In the genomic region with DNA sequence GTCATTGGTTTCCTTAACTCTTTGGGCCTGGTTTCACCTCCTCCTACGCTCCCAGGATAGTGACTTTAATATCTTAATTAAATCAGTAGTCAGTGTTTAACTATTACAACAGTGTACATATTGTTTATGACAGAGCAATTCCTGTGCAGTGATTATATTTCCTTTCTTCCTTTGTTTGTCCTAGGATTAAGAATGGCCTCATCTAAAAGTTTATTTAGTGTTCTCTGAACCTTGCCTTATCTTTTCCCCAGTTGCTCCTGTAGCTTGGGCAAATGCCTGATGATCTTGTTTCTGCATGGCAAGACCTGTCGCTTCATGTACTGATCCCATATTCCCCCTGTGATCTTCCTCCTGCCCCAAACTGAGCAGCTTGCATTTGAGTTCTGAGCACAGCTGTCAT, we compare ENCODE assay signal across 24 cellular contexts.
DNase-seq lines count a peak whose midpoint lies in the region; FAIRE-seq and TF ChIP-seq lines count a peak whose summit lies in the region.
"Had no signal": no experiment of that assay in that cellular context is flagged by ENCODE, and none has a peak within 500 bp of the region (broad histone marks: within the 10 kb centered on the region; RNA-seq: fewer than 3 reads in every experiment).

No MANE protein-coding gene starts in this region.

- H3K27ac ChIP-seq in HEK293 (ENCODE audit: extremely low read depth, low read depth, low read length) = no peak overlapping the region
- H3K27ac ChIP-seq in stomach = no peak overlapping the region
- no peak overlapping the region for H3K27ac ChIP-seq in right atrium auricular region
- H3K27ac ChIP-seq: lower lobe of right lung, neutrophil, thoracic aorta had no signal

- peaks cover 3% of the 10 kb centered on the region for H3K4me1 Mint-ChIP-seq in T-helper 2 cell treated with Interferon-gamma antibody and Interleukin-4, amounts not matched to agents 5 μg/mL and 100 μg/mL, for 36 hours (ENCODE audit: low read depth)

- no peaks in the 10 kb centered on the region for H3K36me3 Mint-ChIP-seq in T-helper 2 cell treated with Interferon-gamma antibody and Interleukin-4, amounts not matched to agents 5 μg/mL and 100 μg/mL, for 36 hours (ENCODE audit: low read depth)

- H3K9me3 Mint-ChIP-seq in T-helper 2 cell treated with Interferon-gamma antibody and Interleukin-4, amounts not matched to agents 5 μg/mL and 100 μg/mL, for 36 hours = no peaks in the 10 kb centered on the region
- H3K9me3 Mint-ChIP-seq: activated CD4-positive, alpha-beta T cell treated with anti-CD3 and anti-CD28 coated beads, Interleukin-2, amount 10 ng/mL, durations not matched to agents 24 days and 14 days; central memory CD8-positive, alpha-beta T cell had no signal

- peaks cover 19% of the 10 kb centered on the region for H3K27me3 Mint-ChIP-seq in T-helper 2 cell treated with Interferon-gamma antibody and Interleukin-4, amounts not matched to agents 5 μg/mL and 100 μg/mL, for 36 hours (ENCODE audit: low read depth)

- H3K9me3 ChIP-seq in HEK293 (ENCODE audit: control insufficient read depth, insufficient read depth, low read depth, low read length) = no peaks in the 10 kb centered on the region
- H3K9me3 ChIP-seq in stomach = no peaks in the 10 kb centered on the region
- H3K9me3 ChIP-seq in right atrium auricular region = no peaks in the 10 kb centered on the region
- H3K9me3 ChIP-seq: lower lobe of right lung, neutrophil, thoracic aorta had no signal

- WGBS in stomach, 5 donors = 22 to 56% (median 43%) methylated on average over 2 of the region's 2 CpGs

- H3K4me3 ChIP-seq in HEK293 (ENCODE audit: low read depth, low read length) (no peak overlapping the region), bronchial epithelial cell (ENCODE audit: low read depth, low read length) (no peak overlapping the region), stomach (no peak overlapping the region), right atrium auricular region (no peak overlapping the region)
- H3K4me3 ChIP-seq: lower lobe of right lung, thoracic aorta had no signal

- H3K36me3 ChIP-seq in HEK293 (ENCODE audit: control insufficient read depth in 2 of 2, insufficient read depth in 1 of 2, low read length in 2 of 2) = no peaks in the 10 kb centered on the region
- H3K36me3 ChIP-seq in bronchial epithelial cell (ENCODE audit: control insufficient read depth, insufficient read depth, low read length) = no peaks in the 10 kb centered on the region
- H3K36me3 ChIP-seq in stomach = no peaks in the 10 kb centered on the region
- H3K36me3 ChIP-seq in right atrium auricular region = no peaks in the 10 kb centered on the region
- H3K36me3 ChIP-seq: lower lobe of right lung, neutrophil, thoracic aorta had no signal

- H3K27me3 ChIP-seq in bronchial epithelial cell (ENCODE audit: control insufficient read depth, insufficient read depth, low read length) (peaks cover 7% of the 10 kb centered on the region), stomach (peaks cover 0 to 24% (median 4%) of the 10 kb centered on the region in 3 donors), right atrium auricular region (no peaks in the 10 kb centered on the region)

- no peak overlapping the region for H3K27ac Mint-ChIP-seq in T-helper 2 cell treated with Interferon-gamma antibody and Interleukin-4, amounts not matched to agents 5 μg/mL and 100 μg/mL, for 36 hours
- H3K27ac Mint-ChIP-seq: activated CD4-positive, alpha-beta T cell treated with anti-CD3 and anti-CD28 coated beads, Interleukin-2, amount 10 ng/mL, durations not matched to agents 24 days and 14 days had no signal

- intact Hi-C loops in stomach (cut with DNase I; ENCODE audit: low total_unique reads) = no loop called here

- POLR2A ChIA-PET in HEK293 (lab: Yijun Ruan, JAX) = no interaction called here

- DNase-seq in NCI-H1694 treated with DMSO at 0.1 percent for 48 hours (lab: John Stamatoyannopoulos, UW) = peak; percentile 88
- peak; percentile 97 for DNase-seq in bronchial epithelial cell (ENCODE audit: low read depth)
- peak; percentile 0 for DNase-seq in stomach
- DNase-seq in activated gamma-delta T cell treated with Interleukin-2 at 50 U/mL for 16 hours = no peak
- DNase-seq in T-helper 2 cell treated with Interferon-gamma antibody and Interleukin-4, amounts not matched to agents 5 μg/mL and 100 μg/mL, for 36 hours (ENCODE audit: low spot score) = no peak
- no peak for DNase-seq in right atrium auricular region (ENCODE audit: low spot score)
- DNase-seq: activated CD4-positive, alpha-beta T cell treated with anti-CD3 and anti-CD28 coated beads, Interleukin-2, amount 10 ng/mL, durations not matched to agents 24 days and 14 days; activated naive CD4-positive, alpha-beta T cell treated with anti-CD3 and anti-CD28 coated beads, Interleukin-2, amount 50 U/mL, for 16 hours; aorta; DND-41; islet precursor cell; lower lobe of right lung; NCI-H1417 treated with DMSO at 0.1 percent for 48 hours; NK-92 treated with Interleukin-12 subunit alpha and Interleukin-12 subunit beta, amount 100 ng/mL, for 24 hours; stimulated activated CD4-positive, alpha-beta T cell treated with anti-CD3 and anti-CD28 coated beads, Interleukin-2, amount 100 ng/mL, for 48 hours; stimulated activated naive CD4-positive, alpha-beta T cell had no signal

- TF ChIP-seq CTCF in HEK293 (tag by site-specific recombination; IDR thresholded peaks at IDR 0.05) (no peak), bronchial epithelial cell (IDR thresholded peaks at IDR 0.05; ENCODE audit: insufficient read depth, low read length, severe bottlenecking) (no peak), stomach (IDR thresholded peaks at IDR 0.05) (no peak), right atrium auricular region (IDR thresholded peaks at IDR 0.05) (no peak)

- CTCF ChIA-PET in HEK293 (lab: Yijun Ruan, JAX) = interaction anchor here (0.5 to 0.9 kb wide), 2 partner anchors 69 to 121 kb away, joined by 3 to 6 read pairs; partner anchors contain the start of gene STUM

- no peak for TF ChIP-seq EP300 in stomach (IDR thresholded peaks at IDR 0.05)

- H3K4me1 ChIP-seq in HEK293 (ENCODE audit: control insufficient read depth, insufficient read depth, low read length) (peaks cover 6% of the 10 kb centered on the region; the same call in 1 of the 2 replicates), stomach (peaks cover 0 to 3% (median 0%) of the 10 kb centered on the region in 4 donors), right atrium auricular region (no peaks in the 10 kb centered on the region)
- H3K4me1 ChIP-seq: lower lobe of right lung had no signal

- TF ChIP-seq POLR2A in stomach (IDR thresholded peaks at IDR 0.05) = no peak

- no peak for FAIRE-seq in bronchial epithelial cell (lab: Jason Lieb, UNC)
- FAIRE-seq: frontal cortex, GM12892, GM19239, RCC 7860 had no signal

- H3K4me3 Mint-ChIP-seq in T-helper 2 cell treated with Interferon-gamma antibody and Interleukin-4, amounts not matched to agents 5 μg/mL and 100 μg/mL, for 36 hours = no peak overlapping the region
- H3K4me3 Mint-ChIP-seq: activated CD4-positive, alpha-beta T cell treated with anti-CD3 and anti-CD28 coated beads, Interleukin-2, amount 10 ng/mL, durations not matched to agents 24 days and 14 days; central memory CD8-positive, alpha-beta T cell had no signal

TF ChIP-seq in HEK293, 187 proteins besides CTCF, POLR2A, EP300 and RAD21 (continues in another document):
- TF ChIP-seq HIC1 (tag by site-specific recombination; IDR thresholded peaks at IDR 0.05) = no peak
- TF ChIP-seq SCRT2 (tag by site-specific recombination; IDR thresholded peaks at IDR 0.05) = peak; percentile 82
- peak; percentile 34; the same call in 1 of the 2 replicates for TF ChIP-seq ZNF664 (tag by site-specific recombination; IDR thresholded peaks at IDR 0.05)
- TF ChIP-seq, protein P1, sequence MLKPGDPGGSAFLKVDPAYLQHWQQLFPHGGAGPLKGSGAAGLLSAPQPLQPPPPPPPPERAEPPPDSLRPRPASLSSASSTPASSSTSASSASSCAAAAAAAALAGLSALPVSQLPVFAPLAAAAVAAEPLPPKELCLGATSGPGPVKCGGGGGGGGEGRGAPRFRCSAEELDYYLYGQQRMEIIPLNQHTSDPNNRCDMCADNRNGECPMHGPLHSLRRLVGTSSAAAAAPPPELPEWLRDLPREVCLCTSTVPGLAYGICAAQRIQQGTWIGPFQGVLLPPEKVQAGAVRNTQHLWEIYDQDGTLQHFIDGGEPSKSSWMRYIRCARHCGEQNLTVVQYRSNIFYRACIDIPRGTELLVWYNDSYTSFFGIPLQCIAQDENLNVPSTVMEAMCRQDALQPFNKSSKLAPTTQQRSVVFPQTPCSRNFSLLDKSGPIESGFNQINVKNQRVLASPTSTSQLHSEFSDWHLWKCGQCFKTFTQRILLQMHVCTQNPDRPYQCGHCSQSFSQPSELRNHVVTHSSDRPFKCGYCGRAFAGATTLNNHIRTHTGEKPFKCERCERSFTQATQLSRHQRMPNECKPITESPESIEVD (tag by site-specific recombination; IDR thresholded peaks at IDR 0.05) = peak; percentile 66; the same call in 1 of the 2 replicates
- no peak for TF ChIP-seq ZNF624 (tag by site-specific recombination; IDR thresholded peaks at IDR 0.05)
- TF ChIP-seq SP2 (tag by site-specific recombination; IDR thresholded peaks at IDR 0.05) = no peak
- no peak for TF ChIP-seq ZNF433 (tag by site-specific recombination; IDR thresholded peaks at IDR 0.05; ENCODE audit: low read depth)
- peak; percentile 38; the same call in 1 of the 2 replicates for TF ChIP-seq FEZF1 (tag by site-specific recombination; IDR thresholded peaks at IDR 0.05)
- TF ChIP-seq ZFP3 (tag by site-specific recombination; IDR thresholded peaks at IDR 0.05; ENCODE audit: low read depth) = no peak
- TF ChIP-seq OSR2 (tag by site-specific recombination; IDR thresholded peaks at IDR 0.05) = peak; percentile 91
- 0 out of 2 replicates have a peak, but pooled peaks have one; percentile 39 for TF ChIP-seq ZSCAN16 (tag by site-specific recombination; IDR thresholded peaks at IDR 0.05)
- TF ChIP-seq TRIM28 (IDR thresholded peaks at IDR 0.05; ENCODE audit: borderline replicate concordance, low read length) = peak; percentile 60; the same call in 1 of the 2 replicates

Comparison
In these comparisons a context has a peak if more than half of its experiments do, and no peak if none do; other contexts are left out.
1. DNase-seq: peak in NCI-H1694 treated with DMSO at 0.1 percent for 48 hours (single experiment), bronchial epithelial cell (single experiment) and stomach (single experiment); none in activated gamma-delta T cell treated with Interleukin-2 at 50 U/mL for 16 hours (single experiment), T-helper 2 cell treated with Interferon-gamma antibody and Interleukin-4, amounts not matched to agents 5 μg/mL and 100 μg/mL, for 36 hours (single experiment) and right atrium auricular region (single experiment).